In the genomic region with DNA sequence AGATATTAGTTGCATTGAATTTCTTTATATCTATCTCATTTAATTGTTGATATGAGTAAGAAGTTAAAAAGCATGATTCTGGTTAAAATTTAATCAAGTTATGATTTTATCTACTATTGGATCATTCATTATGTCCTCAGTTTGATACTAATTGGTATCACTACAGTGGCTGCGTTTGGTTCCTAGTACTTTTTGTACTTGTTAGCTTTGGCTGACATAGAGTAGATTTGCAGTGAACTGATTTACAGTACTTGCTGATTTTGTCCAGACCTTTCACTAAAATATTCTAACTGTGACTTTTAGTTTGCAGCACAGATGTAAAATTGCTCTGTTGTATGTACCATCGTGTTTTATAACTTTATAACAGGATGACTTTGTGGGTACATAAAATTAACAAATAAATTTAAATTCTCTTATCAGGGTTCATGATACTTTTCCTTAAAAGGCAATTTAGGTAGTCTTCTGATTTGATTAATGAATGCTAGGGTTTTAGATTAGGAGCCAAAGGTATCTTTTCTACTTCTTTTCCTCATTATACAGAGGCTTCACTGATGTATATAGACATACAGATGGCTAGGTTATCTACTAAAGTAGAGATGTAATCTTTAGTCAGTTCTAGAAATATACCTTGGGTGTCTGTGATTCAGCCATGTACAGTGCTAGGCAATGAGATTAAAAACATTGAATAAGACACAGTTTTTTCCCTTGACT, we compare ENCODE assay signal across 26 cellular contexts. TPM values are rescaled to one million over a fixed set of nuclear protein-coding genes. Genes with fewer than 3 reads are reported as not detected.
DNase-seq lines count a peak whose midpoint lies in the region; ATAC-seq and TF ChIP-seq lines count a peak whose summit lies in the region.
"Had no signal": no experiment of that assay in that cellular context is flagged by ENCODE, and none has a peak within 500 bp of the region (broad histone marks: within the 10 kb centered on the region; RNA-seq: fewer than 3 reads in every experiment).

No MANE protein-coding gene starts in this region.

- peak overlapping the region in 2 of 4 donors; percentile 24 to 55 for H3K4me3 Mint-ChIP-seq in CD4-positive, CD25-positive, alpha-beta regulatory T cell
- H3K4me3 Mint-ChIP-seq in CD8-positive, alpha-beta T cell: no peak overlapping the region
- H3K4me3 Mint-ChIP-seq in chondrocyte (ENCODE audit: unreplicated experiment): no peak overlapping the region
- H3K4me3 Mint-ChIP-seq in CD4-positive, alpha-beta memory T cell: peak overlapping the region in 3 of 8 donors; percentile 28 to 64 (median 28)
- H3K4me3 Mint-ChIP-seq: T-helper 17 cell had no signal

- H3K9me3 Mint-ChIP-seq in CD4-positive, CD25-positive, alpha-beta regulatory T cell: peaks cover 0 to 2% (median 0%) of the 10 kb centered on the region in 7 donors
- no peaks in the 10 kb centered on the region for H3K9me3 Mint-ChIP-seq in CD8-positive, alpha-beta T cell
- H3K9me3 Mint-ChIP-seq in chondrocyte (ENCODE audit: low read depth): peaks cover 3% of the 10 kb centered on the region
- no peaks in the 10 kb centered on the region for H3K9me3 Mint-ChIP-seq in CD4-positive, alpha-beta memory T cell
- H3K9me3 Mint-ChIP-seq: CD8-positive, alpha-beta memory T cell had no signal

- ATAC-seq in CD4-positive, CD25-positive, alpha-beta regulatory T cell (ENCODE audit: low read depth in 2 of 2): no peak
- ATAC-seq in CD8-positive, alpha-beta T cell: no peak
- ATAC-seq in SK-N-SH treated with all-trans-retinoic acid at 6 μM for 48 hours (peak; percentile 76), HG02642 (IDR thresholded peaks at IDR 0.05; ENCODE audit: poor library complexity, unreplicated experiment) (no peak)
- ATAC-seq: body of pancreas, K562, T-helper 17 cell had no signal

- H3K27ac ChIP-seq in CD4-positive, CD25-positive, alpha-beta regulatory T cell (ENCODE audit: insufficient read depth, low read length, poor library complexity, severe bottlenecking): no peak overlapping the region
- no peak overlapping the region for H3K27ac ChIP-seq in CD8-positive, alpha-beta T cell (ENCODE audit: low read depth, low read length)
- no peak overlapping the region for H3K27ac ChIP-seq in CD4-positive, alpha-beta memory T cell (ENCODE audit: low read depth, low read length)
- H3K27ac ChIP-seq: body of pancreas, GM23248, Peyer's patch, skin epidermis, upper lobe of left lung, VCaP had no signal

- H3K27ac Mint-ChIP-seq in CD4-positive, CD25-positive, alpha-beta regulatory T cell: peak overlapping the region in 2 of 3 donors; percentile 15 to 22
- peak overlapping the region; percentile 15 for H3K27ac Mint-ChIP-seq in CD8-positive, alpha-beta T cell
- H3K27ac Mint-ChIP-seq in chondrocyte (ENCODE audit: unreplicated experiment): peak overlapping the region; percentile 81
- peak overlapping the region in 1 of 7 donors; percentile 70 for H3K27ac Mint-ChIP-seq in CD4-positive, alpha-beta memory T cell
- H3K27ac Mint-ChIP-seq: CD8-positive, alpha-beta memory T cell; T-helper 17 cell had no signal

- H3K4me1 ChIP-seq in CD4-positive, CD25-positive, alpha-beta regulatory T cell (ENCODE audit: control insufficient read depth, insufficient read depth, low read length, poor library complexity, severe bottlenecking): peaks cover 9% of the 10 kb centered on the region
- peaks cover 3% of the 10 kb centered on the region for H3K4me1 ChIP-seq in CD8-positive, alpha-beta T cell (ENCODE audit: insufficient read depth, low read length)
- peaks cover 13% of the 10 kb centered on the region for H3K4me1 ChIP-seq in CD4-positive, alpha-beta memory T cell (ENCODE audit: insufficient read depth, low read length)
- H3K4me1 ChIP-seq: upper lobe of left lung had no signal

- POLR2A ChIA-PET in CD8-positive, alpha-beta T cell (lab: Charles Lee): no interaction called here
- POLR2A ChIA-PET in CD4-positive, alpha-beta memory T cell (lab: Charles Lee; ENCODE audit: partially characterized antibody): no interaction called here

- H3K4me3 ChIP-seq in CD4-positive, CD25-positive, alpha-beta regulatory T cell (ENCODE audit: low read depth, low read length): no peak overlapping the region
- H3K4me3 ChIP-seq in CD8-positive, alpha-beta T cell (ENCODE audit: low read depth, low read length): no peak overlapping the region
- no peak overlapping the region for H3K4me3 ChIP-seq in CD4-positive, alpha-beta memory T cell (ENCODE audit: low read length in 2 of 2)
- H3K4me3 ChIP-seq: body of pancreas, GM23248, K562, Peyer's patch, skin epidermis, upper lobe of left lung had no signal

- peaks cover 33 to 52% (median 42%) of the 10 kb centered on the region in 4 donors for H3K4me1 Mint-ChIP-seq in CD4-positive, CD25-positive, alpha-beta regulatory T cell
- peaks cover 52% of the 10 kb centered on the region for H3K4me1 Mint-ChIP-seq in CD8-positive, alpha-beta T cell (ENCODE audit: low read depth)
- H3K4me1 Mint-ChIP-seq in chondrocyte (ENCODE audit: low read depth): peaks cover 10% of the 10 kb centered on the region
- peaks cover 26 to 49% (median 33%) of the 10 kb centered on the region in 4 donors for H3K4me1 Mint-ChIP-seq in CD4-positive, alpha-beta memory T cell

- H3K9me3 ChIP-seq in CD4-positive, CD25-positive, alpha-beta regulatory T cell (ENCODE audit: control insufficient read depth in 2 of 2, low read length in 2 of 2): no peaks in the 10 kb centered on the region
- no peaks in the 10 kb centered on the region for H3K9me3 ChIP-seq in CD8-positive, alpha-beta T cell (ENCODE audit: low read length)
- H3K9me3 ChIP-seq in CD4-positive, alpha-beta memory T cell (ENCODE audit: control insufficient read depth in 1 of 2, low read length in 2 of 2): no peaks in the 10 kb centered on the region
- H3K9me3 ChIP-seq: body of pancreas, Peyer's patch, upper lobe of left lung had no signal

- CTCF ChIA-PET in CD8-positive, alpha-beta T cell (lab: Charles Lee): no interaction called here
- CTCF ChIA-PET in CD4-positive, alpha-beta memory T cell (lab: Charles Lee; ENCODE audit: partially characterized antibody): interaction anchor here (0.7 kb wide), 1 partner anchor 19 kb away, joined by 3 read pairs; no protein-coding TSS in a partner anchor

- no peaks in the 10 kb centered on the region for H3K27me3 Mint-ChIP-seq in CD4-positive, CD25-positive, alpha-beta regulatory T cell
- no peaks in the 10 kb centered on the region for H3K27me3 Mint-ChIP-seq in CD8-positive, alpha-beta T cell (ENCODE audit: low read depth)
- H3K27me3 Mint-ChIP-seq in chondrocyte (ENCODE audit: low read depth): no peaks in the 10 kb centered on the region
- no peaks in the 10 kb centered on the region for H3K27me3 Mint-ChIP-seq in CD4-positive, alpha-beta memory T cell
- H3K27me3 Mint-ChIP-seq: CD8-positive, alpha-beta memory T cell; T-helper 17 cell had no signal

- no peak for TF ChIP-seq CTCF in CD8-positive, alpha-beta T cell (IDR thresholded peaks at IDR 0.05)
- TF ChIP-seq CTCF in chondrocyte (IDR thresholded peaks at IDR 0.05): no peak

- H3K27me3 ChIP-seq in CD4-positive, CD25-positive, alpha-beta regulatory T cell (ENCODE audit: control insufficient read depth, insufficient read depth, low read length): no peaks in the 10 kb centered on the region
- H3K27me3 ChIP-seq in CD8-positive, alpha-beta T cell (ENCODE audit: insufficient read depth, low read length): no peaks in the 10 kb centered on the region
- H3K27me3 ChIP-seq in CD4-positive, alpha-beta memory T cell (ENCODE audit: insufficient read depth, low read length): no peaks in the 10 kb centered on the region
- H3K27me3 ChIP-seq: body of pancreas, Peyer's patch, upper lobe of left lung had no signal

- H3K36me3 Mint-ChIP-seq in CD4-positive, CD25-positive, alpha-beta regulatory T cell: peaks cover 20% of the 10 kb centered on the region
- H3K36me3 Mint-ChIP-seq in CD8-positive, alpha-beta T cell: peaks cover 35% of the 10 kb centered on the region
- peaks cover 10% of the 10 kb centered on the region for H3K36me3 Mint-ChIP-seq in chondrocyte (ENCODE audit: low read depth)
- peaks cover 22 to 30% of the 10 kb centered on the region in 2 donors for H3K36me3 Mint-ChIP-seq in CD4-positive, alpha-beta memory T cell

- no peak for DNase-seq in CD4-positive, CD25-positive, alpha-beta regulatory T cell
- no peak for DNase-seq in CD8-positive, alpha-beta T cell
- no peak for DNase-seq in chondrocyte (ENCODE audit: low spot score)
- no peak for DNase-seq in NK-92 (lab: John Stamatoyannopoulos, UW; ENCODE audit: unreplicated experiment)
- DNase-seq in CD4-positive, alpha-beta memory T cell: no peak
- DNase-seq in NCI-H774 (lab: John Stamatoyannopoulos, UW): no peak
- DNase-seq: activated CD4-positive, alpha-beta T cell treated with anti-CD3 and anti-CD28 coated beads, Interleukin-2, amount 50 U/mL, for 1 hour; body of pancreas; CD8-positive, alpha-beta memory T cell; cerebellar nuclear complex; DMS153; glutamatergic neuron; GM23248; kidney glomerular epithelial cell; NCI-H1436; NCI-H2107; nucleus accumbens; Peyer's patch; substantia nigra; T-helper 17 cell had no signal

- peaks cover 28% of the 10 kb centered on the region for H3K36me3 ChIP-seq in CD4-positive, CD25-positive, alpha-beta regulatory T cell (ENCODE audit: control insufficient read depth, insufficient read depth, low read length)
- no peaks in the 10 kb centered on the region for H3K36me3 ChIP-seq in CD8-positive, alpha-beta T cell (ENCODE audit: insufficient read depth, low read length)
- H3K36me3 ChIP-seq in CD4-positive, alpha-beta memory T cell (ENCODE audit: insufficient read depth, low read length): no peaks in the 10 kb centered on the region

- intact Hi-C loops in CD8-positive, alpha-beta T cell (cut with DNase I, micrococcal nuclease): loop anchor here (10.0 kb wide), 2 partner anchors 1327 to 1467 kb away; a partner anchor contains a TSS
- intact Hi-C loops in CD4-positive, alpha-beta memory T cell (cut with micrococcal nuclease): loop anchor here (10.0 kb wide), 1 partner anchor 207 kb away; no protein-coding TSS in a partner anchor

TF ChIP-seq in SK-N-SH treated with all-trans-retinoic acid at 6 μM for 48 hours, 23 proteins besides CTCF, POLR2A, EP300 and RAD21:
- TF ChIP-seq RARB (CRISPR knock-in tag; IDR thresholded peaks at IDR 0.05) (no peak), ISL1 (CRISPR knock-in tag; IDR thresholded peaks at IDR 0.05) (peak; percentile 62; the same call in 1 of the 2 replicates), TCF4 (CRISPR knock-in tag; IDR thresholded peaks at IDR 0.05; ENCODE audit: borderline replicate concordance) (peak; percentile 37; the same call in 1 of the 2 replicates)
TF ChIP-seq in SK-N-SH treated with all-trans-retinoic acid at 6 μM for 48 hours: peak in this region for 2.

RNA-seq across cellular contexts. Expression of a gene that starts 8.7 kb away (rescaled TPM):
- total RNA-seq in CD4-positive, CD25-positive, alpha-beta regulatory T cell: 28.3 TPM
- 10 to 100 TPM; 50.6 to 78.7 (median 61.9) TPM for polyA plus RNA-seq in CD4-positive, CD25-positive, alpha-beta regulatory T cell
- total RNA-seq in CD8-positive, alpha-beta T cell: 10 to 100 TPM; 17.7 to 17.9 TPM
- total RNA-seq in chondrocyte: 28.0 to 29.5 TPM (median 29.5 TPM) in 3 replicates
- 10 to 100 TPM; 17.5 to 20.2 TPM for total RNA-seq in CD4-positive, alpha-beta memory T cell
- 10 to 100 TPM; 47.2 to 87.4 TPM for polyA plus RNA-seq in CD4-positive, alpha-beta memory T cell

RNA-seq across cellular contexts. Expression of a gene that starts 20.6 kb away (rescaled TPM):
- 194 TPM for total RNA-seq in CD4-positive, CD25-positive, alpha-beta regulatory T cell
- polyA plus RNA-seq in CD4-positive, CD25-positive, alpha-beta regulatory T cell: 100 to 1,000 TPM; 656 to 750 (median 708) TPM
- total RNA-seq in CD8-positive, alpha-beta T cell: 100 to 1,000 TPM; 191 to 204 TPM
- total RNA-seq in chondrocyte: 131 to 140 TPM (median 134 TPM) in 3 replicates
- total RNA-seq in CD4-positive, alpha-beta memory T cell: 100 to 1,000 TPM; 227 to 254 TPM
- polyA plus RNA-seq in CD4-positive, alpha-beta memory T cell: 100 to 1,000 TPM; 517 to 640 TPM
